ENCODE assay signal across 26 cellular contexts in the genomic region with DNA sequence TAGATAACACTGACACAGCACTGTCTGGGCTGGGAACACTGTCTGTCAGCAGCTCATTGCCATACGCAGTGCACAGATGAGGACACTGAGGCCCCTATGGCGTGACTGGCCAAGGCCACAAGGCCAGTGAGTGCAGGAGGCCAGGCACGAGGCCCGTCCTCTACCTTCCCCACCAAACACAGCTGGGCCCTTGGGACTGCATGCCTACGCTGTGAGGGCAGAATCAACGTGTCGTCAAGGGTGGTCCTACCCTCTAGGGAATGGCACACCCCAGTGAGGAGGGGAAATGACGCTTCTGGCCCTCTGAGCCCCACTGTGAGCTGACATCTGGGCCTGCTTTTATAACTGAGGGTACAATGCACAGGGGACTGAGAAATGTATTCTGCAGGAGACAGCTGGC.
"Had no signal": no experiment of that assay in that cellular context is flagged by ENCODE, and none has a peak within 500 bp of the region (broad histone marks: within the 10 kb centered on the region; RNA-seq: fewer than 3 reads in every experiment).

No MANE protein-coding gene starts in this region.

- H3K27me3 Mint-ChIP-seq: activated CD4-positive, alpha-beta memory T cell treated with anti-CD3 and anti-CD28 coated beads, Interleukin-2, amount 10 ng/mL, durations not matched to agents 7 days and 5 days; activated CD8-positive, alpha-beta memory T cell treated with anti-CD3 and anti-CD28 coated beads, Interleukin-2, amount 10 ng/mL, durations not matched to agents 7 days and 5 days; activated naive CD8-positive, alpha-beta T cell treated with anti-CD3 and anti-CD28 coated beads, Interleukin-2, amount 10 ng/mL, durations not matched to agents 7 days and 5 days; type B pancreatic cell had no signal

- H3K4me3 Mint-ChIP-seq: activated CD4-positive, alpha-beta memory T cell treated with anti-CD3 and anti-CD28 coated beads, Interleukin-2, amount 10 ng/mL, durations not matched to agents 7 days and 5 days; activated CD8-positive, alpha-beta memory T cell treated with anti-CD3 and anti-CD28 coated beads, Interleukin-2, amount 10 ng/mL, durations not matched to agents 7 days and 5 days; activated naive CD8-positive, alpha-beta T cell treated with anti-CD3 and anti-CD28 coated beads, Interleukin-2, amount 10 ng/mL, durations not matched to agents 7 days and 5 days; endodermal cell; naive B cell; neural progenitor cell; T-helper 2 cell treated with Interferon-gamma antibody and Interleukin-4, amounts not matched to agents 5 μg/mL and 100 μg/mL, for 36 hours; type B pancreatic cell; WTC11 had no signal

- H3K9me3 Mint-ChIP-seq: activated CD4-positive, alpha-beta memory T cell treated with anti-CD3 and anti-CD28 coated beads, Interleukin-2, amount 10 ng/mL, durations not matched to agents 7 days and 5 days; activated naive CD8-positive, alpha-beta T cell treated with anti-CD3 and anti-CD28 coated beads, Interleukin-2, amount 10 ng/mL, durations not matched to agents 7 days and 5 days; endodermal cell; naive B cell; neural progenitor cell; T-helper 2 cell treated with Interferon-gamma antibody and Interleukin-4, amounts not matched to agents 5 μg/mL and 100 μg/mL, for 36 hours; type B pancreatic cell; WTC11 had no signal

- H3K4me1 Mint-ChIP-seq: activated CD4-positive, alpha-beta memory T cell treated with anti-CD3 and anti-CD28 coated beads, Interleukin-2, amount 10 ng/mL, durations not matched to agents 7 days and 5 days; activated CD8-positive, alpha-beta memory T cell treated with anti-CD3 and anti-CD28 coated beads, Interleukin-2, amount 10 ng/mL, durations not matched to agents 7 days and 5 days; activated naive CD8-positive, alpha-beta T cell treated with anti-CD3 and anti-CD28 coated beads, Interleukin-2, amount 10 ng/mL, durations not matched to agents 7 days and 5 days; endodermal cell; naive B cell had no signal

- H3K27ac ChIP-seq: brain microvascular endothelial cell, foreskin keratinocyte, neural progenitor cell, psoas muscle, stomach had no signal

- DNase-seq: activated CD4-positive, alpha-beta memory T cell treated with anti-CD3 and anti-CD28 coated beads, Interleukin-2, amount 10 ng/mL, durations not matched to agents 7 days and 5 days; activated CD4-positive, alpha-beta T cell treated with anti-CD3 and anti-CD28 coated beads for 4 hours; activated CD8-positive, alpha-beta memory T cell treated with anti-CD3 and anti-CD28 coated beads, Interleukin-2, amount 10 ng/mL, durations not matched to agents 7 days and 5 days; activated naive CD4-positive, alpha-beta T cell; activated naive CD8-positive, alpha-beta T cell treated with anti-CD3 and anti-CD28 coated beads, Interleukin-2, amount 10 ng/mL, durations not matched to agents 7 days and 5 days; brain microvascular endothelial cell; central memory CD4-positive, alpha-beta T cell; dorsolateral prefrontal cortex; endodermal cell; foreskin keratinocyte; glutamatergic neuron; hippocampal formation; islet precursor cell; left colon; mucosa of descending colon; naive B cell; stomach had no signal

- FAIRE-seq: colon had no signal

- H3K4me2 ChIP-seq: neural progenitor cell had no signal

- H3K36me3 Mint-ChIP-seq: activated CD8-positive, alpha-beta memory T cell treated with anti-CD3 and anti-CD28 coated beads, Interleukin-2, amount 10 ng/mL, durations not matched to agents 7 days and 5 days; activated naive CD8-positive, alpha-beta T cell treated with anti-CD3 and anti-CD28 coated beads, Interleukin-2, amount 10 ng/mL, durations not matched to agents 7 days and 5 days; naive B cell had no signal

- H3K27ac Mint-ChIP-seq: activated CD4-positive, alpha-beta memory T cell treated with anti-CD3 and anti-CD28 coated beads, Interleukin-2, amount 10 ng/mL, durations not matched to agents 7 days and 5 days; activated CD8-positive, alpha-beta memory T cell treated with anti-CD3 and anti-CD28 coated beads, Interleukin-2, amount 10 ng/mL, durations not matched to agents 7 days and 5 days; activated naive CD8-positive, alpha-beta T cell treated with anti-CD3 and anti-CD28 coated beads, Interleukin-2, amount 10 ng/mL, durations not matched to agents 7 days and 5 days; endodermal cell; neural progenitor cell; T-helper 2 cell treated with Interferon-gamma antibody and Interleukin-4, amounts not matched to agents 5 μg/mL and 100 μg/mL, for 36 hours; type B pancreatic cell; WTC11 had no signal

- H3K36me3 ChIP-seq: neural progenitor cell had no signal

- H3K27me3 ChIP-seq: brain microvascular endothelial cell, dorsolateral prefrontal cortex, foreskin keratinocyte, neural progenitor cell, stomach had no signal

- ATAC-seq: activated CD8-positive, alpha-beta memory T cell treated with anti-CD3 and anti-CD28 coated beads, Interleukin-2, amount 10 ng/mL, durations not matched to agents 7 days and 5 days; foreskin keratinocyte; left colon; mucosa of descending colon; psoas muscle; right cardiac atrium; WTC11 had no signal

- H3K9me3 ChIP-seq: mucosa of descending colon, psoas muscle, stomach had no signal

- H3K4me1 ChIP-seq: psoas muscle had no signal

- H3K4me3 ChIP-seq: dorsolateral prefrontal cortex, lung, mucosa of descending colon, neural progenitor cell, psoas muscle, skin epidermis, stomach had no signal

- H3K9ac ChIP-seq: neural progenitor cell had no signal
